Comparison of ENCODE assay signal across 1 cellular context in genomic region chr6:26025894-26026832, GRCh38.
TF ChIP-seq lines count a peak whose summit lies in the region.

No MANE protein-coding gene starts in this region.

TF ChIP-seq in SK-N-SH, 30 proteins besides CTCF, POLR2A, EP300 and RAD21 (continued from another document):
- TF ChIP-seq FOXM1 (IDR thresholded peaks at IDR 0.05; ENCODE audit: low read depth), result peak; percentile 15; the same call in 1 of the 2 replicates
- TF ChIP-seq GATA2 (CRISPR knock-in tag; IDR thresholded peaks at IDR 0.05), result no peak
- TF ChIP-seq FOXJ3 (CRISPR knock-in tag; IDR thresholded peaks at IDR 0.05), result no peak
- no peak for TF ChIP-seq ELF1 (IDR thresholded peaks at IDR 0.05)
- TF ChIP-seq RXRA (IDR thresholded peaks at IDR 0.05; ENCODE audit: borderline replicate concordance, low read depth), result no peak
- peak; percentile 42; the same call in 1 of the 2 replicates for TF ChIP-seq MXI1 (IDR thresholded peaks at IDR 0.05; ENCODE audit: low read depth, low read length)
- TF ChIP-seq TEAD4 (IDR thresholded peaks at IDR 0.05; ENCODE audit: borderline replicate concordance, insufficient read depth), result no peak
- no peak for TF ChIP-seq NFIC (IDR thresholded peaks at IDR 0.05; ENCODE audit: borderline replicate concordance)
- no peak for TF ChIP-seq USF2 (IDR thresholded peaks at IDR 0.05; ENCODE audit: borderline replicate concordance, low read depth, low read length)
- peak; percentile 87; the same call in 1 of the 2 replicates for TF ChIP-seq ZBTB33 (IDR thresholded peaks at IDR 0.05; ENCODE audit: borderline replicate concordance, low read depth)
- TF ChIP-seq MAX (IDR thresholded peaks at IDR 0.05; ENCODE audit: low read depth), result peak; percentile 57; the same call in 1 of the 2 replicates
- peak; percentile 65 for TF ChIP-seq RCOR1 (IDR thresholded peaks at IDR 0.05; ENCODE audit: low read length)
- peak; percentile 23; the same call in 1 of the 2 replicates for TF ChIP-seq FOSL2 (IDR thresholded peaks at IDR 0.05; ENCODE audit: borderline replicate concordance, low read depth)
- TF ChIP-seq CHD2 (IDR thresholded peaks at IDR 0.05; ENCODE audit: low read length, partially characterized antibody), result peak; percentile 57
- peak; percentile 86 for TF ChIP-seq SIN3A (IDR thresholded peaks at IDR 0.05; ENCODE audit: borderline replicate concordance, low read depth, low read length)
- TF ChIP-seq GABPA (IDR thresholded peaks at IDR 0.05; ENCODE audit: low read depth), result no peak
- no peak for TF ChIP-seq YY1 (IDR thresholded peaks at IDR 0.05; ENCODE audit: low read depth)
